In the genomic region with DNA sequence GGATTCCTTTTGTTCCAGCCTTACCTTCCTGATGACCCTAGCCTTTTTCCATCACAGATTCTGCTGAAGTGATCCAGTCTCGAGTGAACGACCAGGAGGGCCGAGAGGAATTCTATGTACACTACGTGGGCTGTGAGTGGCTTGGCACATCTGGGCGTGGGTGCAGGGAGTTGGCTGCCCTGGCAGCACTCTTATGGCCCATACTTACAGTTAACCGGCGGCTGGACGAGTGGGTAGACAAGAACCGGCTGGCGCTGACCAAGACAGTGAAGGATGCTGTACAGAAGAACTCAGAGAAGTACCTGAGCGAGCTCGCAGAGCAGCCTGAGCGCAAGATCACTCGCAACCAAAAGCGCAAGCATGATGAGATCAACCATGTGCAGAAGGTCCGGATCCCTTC, we compare ENCODE assay signal across 16 cellular contexts. TPM values are rescaled to one million over a fixed set of nuclear protein-coding genes. Genes with fewer than 3 reads are reported as not detected.
DNase-seq lines count a peak whose midpoint lies in the region; ATAC-seq and TF ChIP-seq lines count a peak whose summit lies in the region.
"Had no signal": no experiment of that assay in that cellular context is flagged by ENCODE, and none has a peak within 500 bp of the region (broad histone marks: within the 10 kb centered on the region; RNA-seq: fewer than 3 reads in every experiment).

No MANE protein-coding gene starts in this region.

- peaks cover 16% of the 10 kb centered on the region for H3K36me3 Mint-ChIP-seq in neural progenitor cell

- H3K4me3 ChIP-seq in left ventricle myocardium inferior = no peak overlapping the region
- H3K4me3 ChIP-seq in esophagus muscularis mucosa = no peak overlapping the region
- H3K4me3 ChIP-seq in neural progenitor cell = no peak overlapping the region
- no peak overlapping the region for H3K4me3 ChIP-seq in tibial nerve
- H3K4me3 ChIP-seq: BLaER1 had no signal

- H3K27me3 ChIP-seq in left ventricle myocardium inferior (ENCODE audit: low read depth) = no peaks in the 10 kb centered on the region
- H3K27me3 ChIP-seq in esophagus muscularis mucosa = no peaks in the 10 kb centered on the region
- H3K27me3 ChIP-seq in neural progenitor cell = no peaks in the 10 kb centered on the region
- no peaks in the 10 kb centered on the region for H3K27me3 ChIP-seq in tibial nerve
- H3K27me3 ChIP-seq: BLaER1 had no signal

- DNase-seq in left ventricle myocardium inferior = no peak
- DNase-seq in Right ventricle myocardium superior = no peak
- no peak for DNase-seq in esophagus muscularis mucosa (ENCODE audit: extremely low spot score)
- no peak for DNase-seq in neural progenitor cell (ENCODE audit: low spot score)
- no peak for DNase-seq in tibial nerve (ENCODE audit: low spot score in 2 of 2)
- no peak for DNase-seq in stimulated activated CD4-positive, alpha-beta T cell treated with anti-CD3 and anti-CD28 coated beads, Interleukin-1b, Interleukin-23, amount 100 ng/mL, for 48 hours
- DNase-seq in NCI-H1436 treated with DMSO at 0.1 percent for 48 hours (lab: John Stamatoyannopoulos, UW) = no peak
- DNase-seq: GF-D8, GOT3, MM.1S, NCI-H1092 treated with DMSO at 0.1 percent for 48 hours, NCI-H187, NCI-H69 had no signal

- H3K9ac ChIP-seq in neural progenitor cell = no peak overlapping the region
- H3K9ac ChIP-seq: BLaER1 had no signal

- peak overlapping the region; percentile 99 for H3K27ac ChIP-seq in left ventricle myocardium inferior (replicated peaks)
- H3K27ac ChIP-seq in esophagus muscularis mucosa (replicated peaks in 1 of 4) = peak overlapping the region; percentile 93 to 99 (median 96)
- no peak overlapping the region for H3K27ac ChIP-seq in neural progenitor cell
- peak overlapping the region in 3 of 4 donors; percentile 93 to 99 (median 98) for H3K27ac ChIP-seq in tibial nerve
- H3K27ac ChIP-seq: BLaER1 had no signal

- H3K4me2 ChIP-seq in neural progenitor cell = no peak overlapping the region
- H3K4me2 ChIP-seq: BLaER1 had no signal

- TF ChIP-seq EP300 in esophagus muscularis mucosa (IDR thresholded peaks at IDR 0.05) = no peak
- peak in 1 of 2 donors; percentile 56 for TF ChIP-seq EP300 in tibial nerve (IDR thresholded peaks at IDR 0.05)

- peak overlapping the region; percentile 21 for H3K4me3 Mint-ChIP-seq in neural progenitor cell

- peaks cover 8% of the 10 kb centered on the region for H3K4me1 Mint-ChIP-seq in neural progenitor cell

- H3K36me3 ChIP-seq in left ventricle myocardium inferior (peaks cover 61% of the 10 kb centered on the region), esophagus muscularis mucosa (peaks cover 33 to 64% (median 55%) of the 10 kb centered on the region in 4 donors), neural progenitor cell (peaks cover 7% of the 10 kb centered on the region), tibial nerve (peaks cover 0 to 58% (median 3%) of the 10 kb centered on the region in 3 donors)

- WGBS in esophagus muscularis mucosa = 90% methylated on average over 16 of the region's 16 CpGs
- WGBS in tibial nerve, 2 donors = 85 to 91% methylated on average over 16 of the region's 16 CpGs

- H3K9me3 Mint-ChIP-seq in neural progenitor cell = no peaks in the 10 kb centered on the region

- ATAC-seq in Right ventricle myocardium superior (ENCODE audit: poor library complexity) = no peak
- no peak for ATAC-seq in GM18502 (IDR thresholded peaks at IDR 0.05; ENCODE audit: poor library complexity, unreplicated experiment)

- H3K9me3 ChIP-seq in left ventricle myocardium inferior (replicated peaks) (no peaks in the 10 kb centered on the region), esophagus muscularis mucosa (no peaks in the 10 kb centered on the region), neural progenitor cell (ENCODE audit: low read depth) (no peaks in the 10 kb centered on the region), tibial nerve (no peaks in the 10 kb centered on the region)
- H3K9me3 ChIP-seq: BLaER1 had no signal

- intact Hi-C loops in left ventricle myocardium inferior (cut with micrococcal nuclease) (no loop called here), Right ventricle myocardium superior (cut with DNase I) (no loop called here), esophagus muscularis mucosa (cut with DNase I) (no loop called here)

- H3K4me1 ChIP-seq in left ventricle myocardium inferior (peaks cover 46% of the 10 kb centered on the region), esophagus muscularis mucosa (peaks cover 23 to 30% (median 27%) of the 10 kb centered on the region in 4 donors), neural progenitor cell (no peaks in the 10 kb centered on the region), tibial nerve (peaks cover 0 to 33% (median 18%) of the 10 kb centered on the region in 4 donors)

- TF ChIP-seq CTCF in left ventricle myocardium inferior (IDR thresholded peaks at IDR 0.05; ENCODE audit: borderline replicate concordance) (no peak), esophagus muscularis mucosa (IDR thresholded peaks at IDR 0.05) (no peak), neural progenitor cell (IDR thresholded peaks at IDR 0.05) (no peak), tibial nerve (IDR thresholded peaks at IDR 0.05) (no peak)

- H4K20me1 ChIP-seq in neural progenitor cell (ENCODE audit: low read depth) = peaks cover 15% of the 10 kb centered on the region

- H2AFZ ChIP-seq in neural progenitor cell (replicated peaks) = no peak overlapping the region

- no peak for TF ChIP-seq POLR2A in esophagus muscularis mucosa (IDR thresholded peaks at IDR 0.05; ENCODE audit: low read depth)
- no peak for TF ChIP-seq POLR2A in tibial nerve (IDR thresholded peaks at IDR 0.05)

- peaks cover 38% of the 10 kb centered on the region for H3K79me2 ChIP-seq in neural progenitor cell (ENCODE audit: low read depth)

- H3K27me3 Mint-ChIP-seq in neural progenitor cell (ENCODE audit: insufficient read depth, low read depth) = peaks cover 6% of the 10 kb centered on the region

- H3F3A ChIP-seq in neural progenitor cell (ENCODE audit: low read depth) = no peaks in the 10 kb centered on the region

- H3K27ac Mint-ChIP-seq in neural progenitor cell = no peak overlapping the region

RNA-seq across cellular contexts. Expression of gene KAT8, which starts 2.7 kb away (rescaled TPM):
- total RNA-seq in left ventricle myocardium inferior = 72.0 TPM
- total RNA-seq in Right ventricle myocardium superior = 60.3 TPM
- total RNA-seq in esophagus muscularis mucosa = 10 to 100 TPM; 61.0 to 83.4 (median 72.6) TPM
- 59.7 and 71.7 TPM in 2 replicates for total RNA-seq in neural progenitor cell (ENCODE audit: low replicate concordance)
- total RNA-seq in tibial nerve = 10 to 100 TPM; 79.5 to 99.0 (median 92.7) TPM

RNA-seq across cellular contexts. Expression of gene BCKDK, which starts 11.9 kb away (rescaled TPM):
- total RNA-seq in left ventricle myocardium inferior = 75.9 TPM
- 84.3 TPM for total RNA-seq in Right ventricle myocardium superior
- 10 to 100 TPM; 34.1 to 73.7 (median 51.4) TPM for total RNA-seq in esophagus muscularis mucosa
- 19.8 and 38.1 TPM in 2 replicates for total RNA-seq in neural progenitor cell (ENCODE audit: low replicate concordance)
- total RNA-seq in tibial nerve = 10 to 100 TPM; 37.9 to 53.4 (median 45.6) TPM

RNA-seq across cellular contexts. Expression of gene PRSS8, which starts 15.4 kb away (rescaled TPM):
- total RNA-seq in left ventricle myocardium inferior (not detected), Right ventricle myocardium superior (not detected), esophagus muscularis mucosa (under 1 TPM in 1 of 4 donors, not detected in 3; 0.34 TPM), neural progenitor cell (ENCODE audit: low replicate concordance) (2.7 and 17.6 TPM in 2 replicates), tibial nerve (under 1 TPM in 1 of 4 donors, not detected in 3; 0.20 TPM)
- total RNA-seq: Daoy had no signal

RNA-seq across cellular contexts. Expression of gene VKORC1, which starts 25.5 kb away (rescaled TPM):
- total RNA-seq in left ventricle myocardium inferior (39.5 TPM), Right ventricle myocardium superior (40.0 TPM), esophagus muscularis mucosa (100 to 1,000 TPM in 2 of 4 donors, 10 to 100 TPM in 2; 81.4 to 122 (median 108) TPM), neural progenitor cell (ENCODE audit: low replicate concordance) (95.9 and 137 TPM in 2 replicates), tibial nerve (100 to 1,000 TPM; 114 to 180 (median 136) TPM)

RNA-seq across cellular contexts. Expression of gene PRSS36, which starts 29.7 kb away (rescaled TPM):
- total RNA-seq in left ventricle myocardium inferior = 1.4 TPM
- total RNA-seq in Right ventricle myocardium superior = 2.2 TPM
- 1 to 10 TPM; 2.7 to 8.4 (median 5.1) TPM for total RNA-seq in esophagus muscularis mucosa
- 0.30 and 0.68 TPM in 2 replicates for total RNA-seq in neural progenitor cell (ENCODE audit: low replicate concordance)
- 10 to 100 TPM in 2 of 4 donors, 1 to 10 TPM in 2; 6.5 to 21.3 (median 10.8) TPM for total RNA-seq in tibial nerve
